Comparison of ENCODE assay signal across 21 cellular contexts in genomic region chr2:3490191-3491158, GRCh38. TPM values are rescaled to one million over a fixed set of nuclear protein-coding genes. Genes with fewer than 3 reads are reported as not detected.
DNase-seq lines count a peak whose midpoint lies in the region; ATAC-seq, FAIRE-seq and TF ChIP-seq lines count a peak whose summit lies in the region.
"Had no signal": no experiment of that assay in that cellular context is flagged by ENCODE, and none has a peak within 500 bp of the region (broad histone marks: within the 10 kb centered on the region; RNA-seq: fewer than 3 reads in every experiment).

No MANE protein-coding gene starts in this region.

- intact Hi-C loops in HepG2 (cut with micrococcal nuclease; ENCODE audit: unreplicated experiment), result no loop called here

- H3K36me3 ChIP-seq in SJSA1 (peaks cover 6% of the 10 kb centered on the region; the same call in 1 of the 2 replicates), HepG2 (replicated peaks in 1 of 2; ENCODE audit: control insufficient read depth in 1 of 2, insufficient read depth in 2 of 2, low read length in 2 of 2) (peaks cover 0 to 2% of the 10 kb centered on the region in 2 experiments; a peak in 2 of 5 replicates), thoracic aorta (peaks cover 6% of the 10 kb centered on the region), small intestine (ENCODE audit: control insufficient read depth in 2 of 2, insufficient read depth in 2 of 2, low read length in 2 of 2) (no peaks in the 10 kb centered on the region)

- no peak overlapping the region for H3K4me3 ChIP-seq in SJSA1
- no peak overlapping the region for H3K4me3 ChIP-seq in HepG2 (replicated peaks in 1 of 3; ENCODE audit: insufficient read depth in 1 of 3, low read depth in 2 of 3, low read length in 3 of 3)
- H3K4me3 ChIP-seq in thoracic aorta, result no peak overlapping the region
- no peak overlapping the region for H3K4me3 ChIP-seq in small intestine (ENCODE audit: low read depth in 1 of 2, low read length in 2 of 2)
- H3K4me3 ChIP-seq: mucosa of descending colon, spleen had no signal

- no peaks in the 10 kb centered on the region for H3K27me3 Mint-ChIP-seq in activated naive CD8-positive, alpha-beta T cell treated with anti-CD3 and anti-CD28 coated beads for 36 hours
- no peaks in the 10 kb centered on the region for H3K27me3 Mint-ChIP-seq in activated naive CD8-positive, alpha-beta T cell treated with anti-CD3 and anti-CD28 coated beads, Interleukin-2, amount 50 U/mL, for 24 hours
- H3K27me3 Mint-ChIP-seq: brain had no signal

- TF ChIP-seq RAD21 in HepG2 (CRISPR knock-in tag; IDR thresholded peaks at IDR 0.05), result no peak

- H3K36me3 Mint-ChIP-seq in activated naive CD8-positive, alpha-beta T cell treated with anti-CD3 and anti-CD28 coated beads for 36 hours, result no peaks in the 10 kb centered on the region
- no peaks in the 10 kb centered on the region for H3K36me3 Mint-ChIP-seq in activated naive CD8-positive, alpha-beta T cell treated with anti-CD3 and anti-CD28 coated beads, Interleukin-2, amount 50 U/mL, for 24 hours (ENCODE audit: low read depth)

- H3K27me3 ChIP-seq in SJSA1 (replicated peaks), result no peaks in the 10 kb centered on the region
- H3K27me3 ChIP-seq in HepG2 (ENCODE audit: control insufficient read depth in 1 of 2, insufficient read depth in 2 of 2, low read length in 2 of 2), result no peaks in the 10 kb centered on the region
- no peaks in the 10 kb centered on the region for H3K27me3 ChIP-seq in thoracic aorta (replicated peaks; ENCODE audit: insufficient read depth)
- H3K27me3 ChIP-seq in small intestine (ENCODE audit: control insufficient read depth in 2 of 2, insufficient read depth in 2 of 2, low read length in 2 of 2), result no peaks in the 10 kb centered on the region
- H3K27me3 ChIP-seq: spleen had no signal

- DNase-seq in activated naive CD8-positive, alpha-beta T cell treated with anti-CD3 and anti-CD28 coated beads for 36 hours, result no peak
- DNase-seq in activated naive CD8-positive, alpha-beta T cell treated with anti-CD3 and anti-CD28 coated beads, Interleukin-2, amount 50 U/mL, for 24 hours, result no peak
- DNase-seq in SJSA1 (ENCODE audit: low read depth in 1 of 2, low spot score in 2 of 2) (peak; percentile 30 to 60), HepG2 (ENCODE audit: low spot score) (no peak), thoracic aorta (ENCODE audit: low spot score) (no peak), AG08395 (ENCODE audit: low spot score) (no peak), small intestine (no peak)
- no peak for DNase-seq in activated T-cell treated with anti-CD3 and anti-CD28 coated beads, Interleukin-2, amount 50 U/mL, for 1 hour
- DNase-seq: CD8-positive, alpha-beta T cell; DMS79 treated with DMSO at 0.1 percent for 48 hours; effector CD8-positive, alpha-beta T cell; GOT3; hypothalamus; mucosa of descending colon; NCI-H446; SHP77 treated with DMSO at 0.1 percent for 48 hours; spleen had no signal

- H3K4me3 Mint-ChIP-seq in activated naive CD8-positive, alpha-beta T cell treated with anti-CD3 and anti-CD28 coated beads for 36 hours, result no peak overlapping the region
- H3K4me3 Mint-ChIP-seq in activated naive CD8-positive, alpha-beta T cell treated with anti-CD3 and anti-CD28 coated beads, Interleukin-2, amount 50 U/mL, for 24 hours, result no peak overlapping the region
- H3K4me3 Mint-ChIP-seq: brain; CD8-positive, alpha-beta T cell; T-helper 2 cell treated with Interferon-gamma antibody and Interleukin-4, amounts not matched to agents 5 μg/mL and 100 μg/mL, for 36 hours had no signal

- peaks cover 12% of the 10 kb centered on the region for H3K4me1 ChIP-seq in SJSA1 (replicated peaks)
- peaks cover 74% of the 10 kb centered on the region for H3K4me1 ChIP-seq in HepG2 (ENCODE audit: insufficient read depth, low read length)
- peaks cover 8 to 47% of the 10 kb centered on the region in 2 donors for H3K4me1 ChIP-seq in thoracic aorta (ENCODE audit: control insufficient read depth in 1 of 2, low read depth in 2 of 2)
- no peaks in the 10 kb centered on the region for H3K4me1 ChIP-seq in small intestine (ENCODE audit: control insufficient read depth in 2 of 2, insufficient read depth in 1 of 2, low read depth in 1 of 2, low read length in 1 of 2)
- H3K4me1 ChIP-seq: spleen had no signal

- H3K79me2 ChIP-seq in HepG2 (ENCODE audit: insufficient read depth, low read length), result no peaks in the 10 kb centered on the region
- H3K79me2 ChIP-seq: parathyroid adenoma had no signal

- FAIRE-seq in HepG2 (lab: Jason Lieb, UNC) (no peak), small intestine (lab: Jason Lieb, UNC) (no peak)

- H3K9me3 Mint-ChIP-seq in activated naive CD8-positive, alpha-beta T cell treated with anti-CD3 and anti-CD28 coated beads for 36 hours, result no peaks in the 10 kb centered on the region
- H3K9me3 Mint-ChIP-seq in activated naive CD8-positive, alpha-beta T cell treated with anti-CD3 and anti-CD28 coated beads, Interleukin-2, amount 50 U/mL, for 24 hours, result no peaks in the 10 kb centered on the region
- H3K9me3 Mint-ChIP-seq: CD8-positive, alpha-beta T cell; T-helper 2 cell treated with Interferon-gamma antibody and Interleukin-4, amounts not matched to agents 5 μg/mL and 100 μg/mL, for 36 hours had no signal

- no peak overlapping the region for H2AFZ ChIP-seq in HepG2 (ENCODE audit: low read length)

- no peak for TF ChIP-seq POLR2A in HepG2 (IDR thresholded peaks at IDR 0.05; ENCODE audit: insufficient read depth in 1 of 2, low read depth in 2 of 2, low read length in 2 of 2)

- no peak for ATAC-seq in activated naive CD8-positive, alpha-beta T cell treated with anti-CD3 and anti-CD28 coated beads, Interleukin-2, amount 50 U/mL, for 24 hours
- ATAC-seq in HepG2 (no peak), thoracic aorta (ENCODE audit: insufficient number of reproducible peaks, low FRiP score, low read depth) (no peak)
- ATAC-seq: activated CD4-positive, CD25-positive, alpha-beta regulatory T cell treated with anti-CD3 and anti-CD28 coated beads, Interleukin-2, amount 50 U/mL, for 24 hours; CD8-positive, alpha-beta T cell; mucosa of descending colon had no signal

- POLR2A ChIA-PET in HepG2 (lab: Yijun Ruan, JAX), result interaction anchor here (0.9 to 5.1 kb wide), 4 partner anchors 10 to 68 kb away, joined by 3 to 43 read pairs (median 24); partner anchors contain the start of genes ADI1 and RNASEH1

- BruUV-seq in HepG2 (replicated peaks; lab: Mats Ljungman, UMichigan), result no TSS peak

- no peaks in the 10 kb centered on the region for H4K20me1 ChIP-seq in HepG2 (ENCODE audit: insufficient read depth, low read length)

- no peaks in the 10 kb centered on the region for H3K4me1 Mint-ChIP-seq in activated naive CD8-positive, alpha-beta T cell treated with anti-CD3 and anti-CD28 coated beads for 36 hours
- no peaks in the 10 kb centered on the region for H3K4me1 Mint-ChIP-seq in activated naive CD8-positive, alpha-beta T cell treated with anti-CD3 and anti-CD28 coated beads, Interleukin-2, amount 50 U/mL, for 24 hours

- H3K9ac ChIP-seq in HepG2 (ENCODE audit: insufficient read depth, low read depth, low read length), result no peak overlapping the region
- H3K9ac ChIP-seq: parathyroid adenoma had no signal

- WGBS in HepG2 (ENCODE audit: low lambda C conversion rate), result 67% methylated on average over 27 of the region's 27 CpGs
- WGBS in small intestine, 3 donors, result 75 to 85% (median 82%) methylated on average over 26 to 27 of the region's 27 CpGs

- CTCF ChIA-PET in HepG2 (lab: Yijun Ruan, JAX; ENCODE audit: low intra/inter-chr PET ratio, low total read pairs), result no interaction called here

- in situ Hi-C loops in HepG2 (cut with HindIII; ENCODE audit: extremely low pct_ligation_motif_present, low pct_unique_long_range_greater_than_20kb), result no loop called here

- TF ChIP-seq EP300 in HepG2 (IDR thresholded peaks at IDR 0.05; ENCODE audit: low read depth in 2 of 2, low read length in 2 of 2), result no peak
- TF ChIP-seq EP300 in HepG2 (CRISPR knock-in tag; IDR thresholded peaks at IDR 0.05; ENCODE audit: borderline replicate concordance), result no peak

- peak overlapping the region; percentile 8; the same call in 1 of the 2 replicates for H3K4me2 ChIP-seq in HepG2 (ENCODE audit: low read depth, low read length)

- H3K27ac ChIP-seq in SJSA1 (no peak overlapping the region), HepG2 (ENCODE audit: extremely low read length, insufficient read depth, low read length) (no peak overlapping the region), thoracic aorta (peak overlapping the region; percentile 24 to 27), small intestine (ENCODE audit: low read depth in 1 of 2, low read length in 1 of 2) (no peak overlapping the region)
- H3K27ac ChIP-seq: spleen had no signal

- TF ChIP-seq CTCF in HepG2 (CRISPR knock-in tag; IDR thresholded peaks at IDR 0.05), result no peak
- TF ChIP-seq CTCF in thoracic aorta (IDR thresholded peaks at IDR 0.05), result no peak

- peak overlapping the region; percentile 29 for H3K27ac Mint-ChIP-seq in activated naive CD8-positive, alpha-beta T cell treated with anti-CD3 and anti-CD28 coated beads for 36 hours
- H3K27ac Mint-ChIP-seq in activated naive CD8-positive, alpha-beta T cell treated with anti-CD3 and anti-CD28 coated beads, Interleukin-2, amount 50 U/mL, for 24 hours, result no peak overlapping the region
- H3K27ac Mint-ChIP-seq: CD8-positive, alpha-beta T cell; T-helper 2 cell treated with Interferon-gamma antibody and Interleukin-4, amounts not matched to agents 5 μg/mL and 100 μg/mL, for 36 hours had no signal

- 0 out of 2 replicates have a peak, but pooled peaks cover 4% of the 10 kb centered on the region for H3K9me3 ChIP-seq in SJSA1 (replicated peaks)
- no peaks in the 10 kb centered on the region for H3K9me3 ChIP-seq in HepG2 (ENCODE audit: low read length)
- H3K9me3 ChIP-seq in thoracic aorta, result no peaks in the 10 kb centered on the region
- H3K9me3 ChIP-seq in small intestine (ENCODE audit: control insufficient read depth, low read depth), result no peaks in the 10 kb centered on the region
- H3K9me3 ChIP-seq: mucosa of descending colon had no signal

RNA-seq across cellular contexts. Expression of gene ADI1, which starts 28.9 kb away (rescaled TPM):
- 10 to 100 TPM; 22.8 to 23.7 TPM for total RNA-seq in activated naive CD8-positive, alpha-beta T cell treated with anti-CD3 and anti-CD28 coated beads for 36 hours
- 78.2 and 82.7 TPM in 2 replicates for total RNA-seq in SJSA1 (2014; rRNA removed; shearing (Covaris generic))
- total RNA-seq in HepG2 (2016; rRNA removed; fragmentation: Illumina TruSeq; extraction: Trizol), result 123 and 135 TPM in 2 replicates
- 16.6 and 17.0 TPM in 2 replicates for total RNA-seq in HepG2 (2016; cell fraction: cytosol; rRNA removed; fragmentation: Illumina TruSeq; extraction: Trizol; ENCODE audit: low read depth)
- total RNA-seq in HepG2 (2016; cell fraction: insoluble cytoplasmic fraction; rRNA removed; fragmentation: Illumina TruSeq; extraction: Trizol), result 124 and 138 TPM in 2 replicates
- total RNA-seq in HepG2 (2016; cell fraction: membrane; rRNA removed; fragmentation: Illumina TruSeq; extraction: Trizol), result 45.5 and 47.8 TPM in 2 replicates
- 54.5 and 64.3 TPM in 2 replicates for total RNA-seq in HepG2 (2016; cell fraction: nucleus; rRNA removed; fragmentation: Illumina TruSeq; extraction: Trizol)
- 21.3 and 28.7 TPM in 2 replicates for polyA plus RNA-seq in HepG2 (2011; rRNA removed)
- polyA plus RNA-seq in HepG2 (2011; cell fraction: cytosol; rRNA removed), result 22.7 and 24.5 TPM in 2 replicates
- 16.1 and 17.6 TPM in 2 replicates for polyA plus RNA-seq in HepG2 (2011; cell fraction: nucleus; rRNA removed)
- polyA plus RNA-seq in HepG2 (2012), result 22.9 and 33.0 TPM in 2 replicates
- 20.5 and 20.6 TPM in 2 replicates for polyA plus RNA-seq in HepG2 (2016; cell fraction: cytosol; fragmentation: Illumina TruSeq; extraction: Trizol; ENCODE audit: low read depth)
- 160 TPM in 2 replicates for polyA plus RNA-seq in HepG2 (2016; cell fraction: insoluble cytoplasmic fraction; fragmentation: Illumina TruSeq; extraction: Trizol; ENCODE audit: low read depth)
- polyA plus RNA-seq in HepG2 (2016; cell fraction: membrane; fragmentation: Illumina TruSeq; extraction: Trizol; ENCODE audit: low read depth), result 42.7 and 43.1 TPM in 2 replicates
- 92.2 and 100 TPM in 2 replicates for polyA plus RNA-seq in HepG2 (2016; cell fraction: nucleus; fragmentation: Illumina TruSeq; extraction: Trizol; ENCODE audit: insufficient read depth, low read depth)
- 15.1 and 19.1 TPM in 2 replicates for polyA minus RNA-seq in HepG2 (2011; rRNA and poly(A)+ RNA removed; ENCODE audit: low replicate concordance)
- polyA minus RNA-seq in HepG2 (2011; cell fraction: cytosol; rRNA and poly(A)+ RNA removed), result 13.2 and 18.8 TPM in 2 replicates
- polyA minus RNA-seq in HepG2 (2011; cell fraction: nucleus; rRNA and poly(A)+ RNA removed), result 19.3 and 23.8 TPM in 2 replicates
- total RNA-seq in thoracic aorta, result 100 to 1,000 TPM; 120 to 126 TPM
- 100 to 1,000 TPM in 2 of 3 donors, 10 to 100 TPM in 1; 65.4 to 615 (median 326) TPM for polyA plus RNA-seq in small intestine

Comparison
In these comparisons a context has a peak if more than half of its experiments do, and no peak if none do; other contexts are left out.
1. DNase-seq: peak in SJSA1 (2 of 2); none in activated naive CD8-positive, alpha-beta T cell treated with anti-CD3 and anti-CD28 coated beads for 36 hours (single experiment), activated naive CD8-positive, alpha-beta T cell treated with anti-CD3 and anti-CD28 coated beads, Interleukin-2, amount 50 U/mL, for 24 hours (single experiment), HepG2 (single experiment), thoracic aorta (single experiment), activated T-cell treated with anti-CD3 and anti-CD28 coated beads, Interleukin-2, amount 50 U/mL, for 1 hour (single experiment), AG08395 (single experiment) and small intestine (single experiment).
2. H3K27ac ChIP-seq: peak in thoracic aorta (2 of 2); none in SJSA1 (single experiment), HepG2 (single experiment) and small intestine (0 of 2).